In genomic region chr19:46661735-46662592, GRCh38 we compare ENCODE assay signal across 8 cellular contexts.
DNase-seq lines count a peak whose midpoint lies in the region; ATAC-seq and TF ChIP-seq lines count a peak whose summit lies in the region.

No MANE protein-coding gene starts in this region.

- H3K4me3 ChIP-seq in GM06990 (replicated peaks; ENCODE audit: low read depth, low read length) = peak overlapping the region; percentile 58
- H3K4me3 ChIP-seq in NB4 (ENCODE audit: low read depth, low read length) = peak overlapping the region; percentile 42
- peak overlapping the region; percentile 76 for H3K4me3 ChIP-seq in SK-N-MC

- DNase-seq in GM06990 (ENCODE audit: extremely low read depth, insufficient read length) (peak; percentile 60), NB4 (ENCODE audit: low read depth) (peak; percentile 98), SK-N-MC (ENCODE audit: low read depth, low spot score) (peak; percentile 66), germinal center (ENCODE audit: low spot score) (peak; percentile 76), nucleus accumbens (lab: John Stamatoyannopoulos, UW) (peak; percentile 15 to 94 (median 85)), substantia nigra (lab: John Stamatoyannopoulos, UW) (peak; percentile 14 to 95 (median 84))
- DNase-seq in activated naive CD4-positive, alpha-beta T cell treated with anti-CD3 and anti-CD28 coated beads, Interleukin-2, amount 50 U/mL, for 16 hours = peak; percentile 79

- ATAC-seq in GM18519 (IDR thresholded peaks at IDR 0.05; ENCODE audit: low FRiP score, unreplicated experiment) = no peak

- TF ChIP-seq POLR2A in NB4 (IDR thresholded peaks at IDR 0.05; ENCODE audit: extremely low read depth, insufficient read length) = no peak

- H3K36me3 ChIP-seq in GM06990 (ENCODE audit: control insufficient read depth, insufficient read depth, low read length) (no peaks in the 10 kb centered on the region), SK-N-MC (ENCODE audit: insufficient read depth, low read length) (no peaks in the 10 kb centered on the region)

- H3K9ac ChIP-seq in SK-N-MC (ENCODE audit: insufficient read length) = no peak overlapping the region

- peak; percentile 89 for TF ChIP-seq CTCF in GM06990 (IDR thresholded peaks at IDR 0.05; ENCODE audit: insufficient read depth, low read length, poor library complexity, severe bottlenecking)
- TF ChIP-seq CTCF in NB4 (IDR thresholded peaks at IDR 0.05; ENCODE audit: low read depth, low read length) = peak; percentile 100

- H3K27me3 ChIP-seq in GM06990 (replicated peaks; ENCODE audit: control insufficient read depth, insufficient read depth, low read length) = peaks cover 1% of the 10 kb centered on the region

- no peaks in the 10 kb centered on the region for H3K9me3 ChIP-seq in SK-N-MC (ENCODE audit: low read depth, low read length)

- H3K27ac ChIP-seq in SK-N-MC = peak overlapping the region; percentile 60
- H3K27ac ChIP-seq in substantia nigra (ENCODE audit: low read depth, low read length, poor library complexity, severe bottlenecking) = peak overlapping the region; percentile 98
